8 cellular contexts compared by ENCODE assay signal in genomic region chr2:124602759-124603158, GRCh38.
"Had no signal": no experiment of that assay in that cellular context is flagged by ENCODE, and none has a peak within 500 bp of the region (broad histone marks: within the 10 kb centered on the region; RNA-seq: fewer than 3 reads in every experiment).

No MANE protein-coding gene starts in this region.

- H3K4me3 ChIP-seq: GM12878 had no signal

- ATAC-seq: GM12878 had no signal

- DNase-seq: GDM1, GF-D8 had no signal

- FAIRE-seq: G401.6, GM12878, GM12891, GM12892, GM18507, GM19239 had no signal
